Comparison of ENCODE assay signal across 8 cellular contexts in the genomic region with DNA sequence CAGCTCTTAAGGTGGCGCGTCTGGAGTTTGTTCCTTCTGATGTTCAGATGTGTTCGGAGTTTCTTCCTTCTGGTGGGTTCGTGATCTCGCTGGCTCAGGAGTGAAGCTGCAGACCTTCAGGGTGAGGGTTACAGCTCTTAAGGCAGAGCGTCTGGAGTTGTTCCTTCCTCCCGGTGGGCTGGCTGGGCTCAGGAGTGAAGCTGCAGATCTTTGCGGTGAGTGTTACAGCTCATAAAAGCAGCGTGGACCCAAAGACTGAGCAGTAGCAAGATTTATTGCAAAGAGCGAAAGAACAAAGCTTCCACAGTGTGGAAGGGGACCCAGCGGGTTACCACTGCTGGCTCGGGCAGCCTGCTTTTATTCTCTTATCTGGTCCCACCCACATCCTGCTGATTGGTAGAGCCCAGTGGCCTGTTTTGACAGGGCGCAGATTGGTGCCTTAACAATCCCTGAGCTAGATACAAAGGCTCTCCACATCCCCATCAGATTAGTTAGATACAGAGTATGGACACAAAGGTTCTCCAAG.
DNase-seq lines count a peak whose midpoint lies in the region; ATAC-seq and TF ChIP-seq lines count a peak whose summit lies in the region.
"Not testable (repeated sequence)": the region's sequence is repeated elsewhere in the genome, so short reads cannot be mapped to it uniquely, and the experiment has no call there.

No MANE protein-coding gene starts in this region.

- H3K27ac ChIP-seq in sigmoid colon = not testable (repeated sequence)

- H3K36me3 Mint-ChIP-seq in T-helper 1 cell treated with Interleukin-12 subunit alpha and Interleukin-12 subunit beta and Interleukin-4 antibody, amounts not matched to agents 30 μg/mL and 1 μg/mL, for 36 hours (ENCODE audit: low read depth) = not testable (repeated sequence)
- peaks cover 11% of the 10 kb centered on the region for H3K36me3 Mint-ChIP-seq in activated T-helper 2 cell treated with anti-CD3 and anti-CD28 coated beads, Interferon-gamma antibody, Interleukin-2, Interleukin-4, amounts not matched to agents 10 μg/mL and 5 μg/mL and 100 μg/mL, durations not matched to agents 14 hours and 24 hours and 36 hours (ENCODE audit: low read depth)

- not testable (repeated sequence) for DNase-seq in AG09309 (ENCODE audit: low read depth); activated T-helper 2 cell treated with anti-CD3 and anti-CD28 coated beads, Interferon-gamma antibody, Interleukin-2, Interleukin-4, amounts not matched to agents 10 μg/mL and 5 μg/mL and 100 μg/mL, durations not matched to agents 14 hours and 24 hours and 36 hours (ENCODE audit: low spot score); fibroblast of the aortic adventitia (ENCODE audit: low read depth); sigmoid colon

- TF ChIP-seq CTCF in AG09309 (IDR thresholded peaks at IDR 0.05; ENCODE audit: control insufficient read depth, insufficient read depth, low read depth, low read length, missing control alignments); fibroblast of the aortic adventitia (IDR thresholded peaks at IDR 0.05; ENCODE audit: insufficient read depth, low read length); sigmoid colon (IDR thresholded peaks at IDR 0.05): not testable (repeated sequence)

- H3K27me3 Mint-ChIP-seq in T-helper 1 cell treated with Interleukin-12 subunit alpha and Interleukin-12 subunit beta and Interleukin-4 antibody, amounts not matched to agents 30 μg/mL and 1 μg/mL, for 36 hours (ENCODE audit: low read depth); activated T-helper 2 cell treated with anti-CD3 and anti-CD28 coated beads, Interferon-gamma antibody, Interleukin-2, Interleukin-4, amounts not matched to agents 10 μg/mL and 5 μg/mL and 100 μg/mL, durations not matched to agents 14 hours and 24 hours and 36 hours (ENCODE audit: low read depth): not testable (repeated sequence)

- not testable (repeated sequence) for TF ChIP-seq POLR2A in sigmoid colon (IDR thresholded peaks at IDR 0.05)

- not testable (repeated sequence) for H3K4me1 Mint-ChIP-seq in T-helper 1 cell treated with Interleukin-12 subunit alpha and Interleukin-12 subunit beta and Interleukin-4 antibody, amounts not matched to agents 30 μg/mL and 1 μg/mL, for 36 hours (ENCODE audit: low read depth); activated T-helper 2 cell treated with anti-CD3 and anti-CD28 coated beads, Interferon-gamma antibody, Interleukin-2, Interleukin-4, amounts not matched to agents 10 μg/mL and 5 μg/mL and 100 μg/mL, durations not matched to agents 14 hours and 24 hours and 36 hours (ENCODE audit: low read depth)

- WGBS in sigmoid colon, 2 donors = 72 to 80% methylated on average over 13 of the region's 13 CpGs

- H3K36me3 ChIP-seq in sigmoid colon = not testable (repeated sequence)

- intact Hi-C loops in activated T-helper 2 cell treated with anti-CD3 and anti-CD28 coated beads, Interferon-gamma antibody, Interleukin-2, Interleukin-4, amounts not matched to agents 10 μg/mL and 5 μg/mL and 100 μg/mL, durations not matched to agents 14 hours and 24 hours and 36 hours (cut with micrococcal nuclease); sigmoid colon (cut with DNase I): not testable (repeated sequence)

- H3K27me3 ChIP-seq in sigmoid colon = not testable (repeated sequence)

- peak; percentile 39 for ATAC-seq in GM18517 (IDR thresholded peaks at IDR 0.05; ENCODE audit: unreplicated experiment)
- ATAC-seq in GM21423 (IDR thresholded peaks at IDR 0.05; ENCODE audit: unreplicated experiment) = peak; percentile 28
- peak; percentile 29 for ATAC-seq in HG03280 (IDR thresholded peaks at IDR 0.05; ENCODE audit: unreplicated experiment)

- H3K4me1 ChIP-seq in sigmoid colon = not testable (repeated sequence)

- H3K9me3 Mint-ChIP-seq in T-helper 1 cell treated with Interleukin-12 subunit alpha and Interleukin-12 subunit beta and Interleukin-4 antibody, amounts not matched to agents 30 μg/mL and 1 μg/mL, for 36 hours; activated T-helper 2 cell treated with anti-CD3 and anti-CD28 coated beads, Interferon-gamma antibody, Interleukin-2, Interleukin-4, amounts not matched to agents 10 μg/mL and 5 μg/mL and 100 μg/mL, durations not matched to agents 14 hours and 24 hours and 36 hours: not testable (repeated sequence)

- H3K4me3 Mint-ChIP-seq in T-helper 1 cell treated with Interleukin-12 subunit alpha and Interleukin-12 subunit beta and Interleukin-4 antibody, amounts not matched to agents 30 μg/mL and 1 μg/mL, for 36 hours = peak overlapping the region; percentile 92
- peak overlapping the region; percentile 90 for H3K4me3 Mint-ChIP-seq in activated T-helper 2 cell treated with anti-CD3 and anti-CD28 coated beads, Interferon-gamma antibody, Interleukin-2, Interleukin-4, amounts not matched to agents 10 μg/mL and 5 μg/mL and 100 μg/mL, durations not matched to agents 14 hours and 24 hours and 36 hours (ENCODE audit: low read depth)

- H3K4me3 ChIP-seq in AG09309 (ENCODE audit: control insufficient read depth, low read depth, low read length) = peak overlapping the region; percentile 30
- peak overlapping the region; percentile 32 for H3K4me3 ChIP-seq in fibroblast of the aortic adventitia (ENCODE audit: low read depth, low read length)
- peak overlapping the region in 3 of 4 donors; percentile 17 to 34 (median 27) for H3K4me3 ChIP-seq in sigmoid colon

- TF ChIP-seq EP300 in sigmoid colon (IDR thresholded peaks at IDR 0.05) = not testable (repeated sequence)

- H3K27ac Mint-ChIP-seq in T-helper 1 cell treated with Interleukin-12 subunit alpha and Interleukin-12 subunit beta and Interleukin-4 antibody, amounts not matched to agents 30 μg/mL and 1 μg/mL, for 36 hours = peak overlapping the region; percentile 76
- H3K27ac Mint-ChIP-seq in activated T-helper 2 cell treated with anti-CD3 and anti-CD28 coated beads, Interferon-gamma antibody, Interleukin-2, Interleukin-4, amounts not matched to agents 10 μg/mL and 5 μg/mL and 100 μg/mL, durations not matched to agents 14 hours and 24 hours and 36 hours = peak overlapping the region; percentile 87

- not testable (repeated sequence) for H3K9me3 ChIP-seq in sigmoid colon
